ENCODE assay signal across 26 cellular contexts in genomic region chr17:10661377-10661906, GRCh38. TPM values are rescaled to one million over a fixed set of nuclear protein-coding genes. Genes with fewer than 3 reads are reported as not detected.
"Had no signal": no experiment of that assay in that cellular context is flagged by ENCODE, and none has a peak within 500 bp of the region (broad histone marks: within the 10 kb centered on the region; RNA-seq: fewer than 3 reads in every experiment).

No MANE protein-coding gene starts in this region.

- DNase-seq: activated CD4-positive, alpha-beta memory T cell treated with anti-CD3 and anti-CD28 coated beads for 36 hours; activated CD4-positive, alpha-beta T cell treated with anti-CD3 and anti-CD28 coated beads for 4 hours; activated CD8-positive, alpha-beta memory T cell treated with anti-CD3 and anti-CD28 coated beads, Interleukin-2, amount 50 U/mL, for 4 hours; activated gamma-delta T cell; activated naive CD4-positive, alpha-beta T cell treated with anti-CD3 and anti-CD28 coated beads, Interleukin-2, amount 10 ng/mL, durations not matched to agents 7 days and 5 days; activated naive CD8-positive, alpha-beta T cell treated with anti-CD3 and anti-CD28 coated beads, Interleukin-2, amount 10 ng/mL, durations not matched to agents 7 days and 5 days; activated T-cell treated with anti-CD3 and anti-CD28 coated beads, Interleukin-2, amount 50 U/mL, for 1 hour; effector CD8-positive, alpha-beta T cell; esophagus squamous epithelium; foreskin melanocyte; heart right ventricle; left ventricle myocardium superior; mammary epithelial cell; midbrain; natural killer cell; nucleus accumbens; right cardiac atrium; spleen; stimulated activated naive CD4-positive, alpha-beta T cell; tibial artery; upper lobe of right lung had no signal

- H3K9me3 ChIP-seq: ascending aorta, breast epithelium, esophagus squamous epithelium, heart right ventricle, spleen, suprapubic skin, tibial artery, upper lobe of right lung had no signal

- H3K4me1 ChIP-seq: ascending aorta, breast epithelium, esophagus squamous epithelium, heart right ventricle, parathyroid adenoma, spleen, suprapubic skin, upper lobe of right lung had no signal

- H3K27me3 ChIP-seq: ascending aorta, breast epithelium, esophagus squamous epithelium, heart right ventricle, spleen, suprapubic skin, tibial artery, upper lobe of right lung had no signal

- H3K4me3 ChIP-seq: ascending aorta, breast epithelium, esophagus squamous epithelium, heart right ventricle, spleen, suprapubic skin, tibial artery, upper lobe of right lung had no signal

- ATAC-seq: heart right ventricle, left ventricle myocardium superior, natural killer cell, right cardiac atrium, upper lobe of right lung had no signal

- H3K36me3 ChIP-seq: breast epithelium, suprapubic skin, upper lobe of right lung had no signal

- H3K27ac ChIP-seq: ascending aorta, breast epithelium, epithelial cell of prostate, esophagus squamous epithelium, heart right ventricle, parathyroid adenoma, spleen, suprapubic skin, tibial artery, upper lobe of right lung had no signal

RNA-seq across cellular contexts. Expression of gene ADPRM, which starts 36.0 kb away (rescaled TPM):
- total RNA-seq: ascending aorta had no signal
